1 cellular context compared by ENCODE assay signal in genomic region chr21:44816761-44817505, GRCh38.
TF ChIP-seq lines count a peak whose summit lies in the region.

No MANE protein-coding gene starts in this region.

TF ChIP-seq in HCT116, 20 proteins besides CTCF, POLR2A, EP300 and RAD21 (continued from another document):
- no peak for TF ChIP-seq YY1 (IDR thresholded peaks at IDR 0.05; ENCODE audit: extremely low read depth, insufficient replicate concordance, low read depth, low read length)
- TF ChIP-seq ZNF274 (IDR thresholded peaks at IDR 0.05; ENCODE audit: low read depth, low read length): no peak
- TF ChIP-seq FOSL1 (IDR thresholded peaks at IDR 0.05; ENCODE audit: low read depth): no peak
- no peak for TF ChIP-seq POLR2AphosphoS5 (IDR thresholded peaks at IDR 0.05; ENCODE audit: low read depth, low read length)
- no peak for TF ChIP-seq SP1 (IDR thresholded peaks at IDR 0.05; ENCODE audit: low read depth)
